ENCODE assay signal across 18 cellular contexts in the genomic region with DNA sequence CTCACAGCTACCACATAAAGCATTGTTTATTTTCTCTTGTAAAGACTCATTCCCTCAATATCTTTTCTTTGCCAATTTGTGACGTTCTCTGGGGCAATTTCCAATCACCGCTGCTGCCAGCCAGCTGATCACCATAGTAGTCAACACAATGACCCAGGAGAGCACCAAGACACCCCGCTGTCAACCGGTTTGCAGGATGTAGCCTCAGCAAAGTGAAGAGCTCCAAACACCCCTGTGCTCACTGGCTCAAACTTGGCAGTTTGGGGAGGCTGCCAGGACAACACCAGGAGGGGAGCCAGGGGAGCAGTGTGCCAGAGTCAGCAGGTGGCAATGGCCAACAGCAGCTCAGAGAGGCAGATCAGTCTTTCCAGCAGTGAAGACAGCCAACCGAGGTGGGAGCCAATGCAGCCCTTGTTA.
DNase-seq lines count a peak whose midpoint lies in the region; ATAC-seq and TF ChIP-seq lines count a peak whose summit lies in the region.
"Had no signal": no experiment of that assay in that cellular context is flagged by ENCODE, and none has a peak within 500 bp of the region (broad histone marks: within the 10 kb centered on the region; RNA-seq: fewer than 3 reads in every experiment).

No MANE protein-coding gene starts in this region.

- H3K36me3 Mint-ChIP-seq in endothelial cell (ENCODE audit: low read depth, unreplicated experiment) = no peaks in the 10 kb centered on the region
- H3K36me3 Mint-ChIP-seq: IgD-negative memory B cell; naive thymus-derived CD8-positive, alpha-beta T cell; type B pancreatic cell had no signal

- H3K9me3 Mint-ChIP-seq in endothelial cell (ENCODE audit: unreplicated experiment) = no peaks in the 10 kb centered on the region
- H3K9me3 Mint-ChIP-seq: activated naive CD8-positive, alpha-beta T cell treated with anti-CD3 and anti-CD28 coated beads, Interleukin-2, amount 50 U/mL, for 24 hours; IgD-negative memory B cell; naive thymus-derived CD8-positive, alpha-beta T cell; type B pancreatic cell had no signal

- no peak for TF ChIP-seq CTCF in endothelial cell (IDR thresholded peaks at IDR 0.05; ENCODE audit: unreplicated experiment)

- ATAC-seq in HG03045 (IDR thresholded peaks at IDR 0.05; ENCODE audit: unreplicated experiment) = no peak
- ATAC-seq in HG03280 (IDR thresholded peaks at IDR 0.05; ENCODE audit: unreplicated experiment) = no peak
- ATAC-seq: activated naive CD8-positive, alpha-beta T cell treated with anti-CD3 and anti-CD28 coated beads, Interleukin-2, amount 50 U/mL, for 24 hours; activated T-cell treated with anti-CD3 and anti-CD28 coated beads, Interleukin-2, amount 50 U/mL, for 72 hours; naive thymus-derived CD8-positive, alpha-beta T cell had no signal

- peaks cover 13% of the 10 kb centered on the region for H3K4me1 Mint-ChIP-seq in endothelial cell (ENCODE audit: unreplicated experiment)

- peaks cover 2% of the 10 kb centered on the region for H3K27me3 Mint-ChIP-seq in endothelial cell (ENCODE audit: unreplicated experiment)
- H3K27me3 Mint-ChIP-seq: naive thymus-derived CD8-positive, alpha-beta T cell had no signal

- H3K27ac Mint-ChIP-seq in endothelial cell (ENCODE audit: unreplicated experiment) = no peak overlapping the region
- H3K27ac Mint-ChIP-seq: activated naive CD8-positive, alpha-beta T cell treated with anti-CD3 and anti-CD28 coated beads, Interleukin-2, amount 50 U/mL, for 24 hours; activated T-cell treated with anti-CD3 and anti-CD28 coated beads, Interleukin-2, amount 50 U/mL, for 72 hours; IgD-negative memory B cell; naive thymus-derived CD8-positive, alpha-beta T cell; type B pancreatic cell had no signal

- no peak overlapping the region for H3K4me3 Mint-ChIP-seq in endothelial cell (ENCODE audit: unreplicated experiment)
- H3K4me3 Mint-ChIP-seq: activated naive CD8-positive, alpha-beta T cell treated with anti-CD3 and anti-CD28 coated beads, Interleukin-2, amount 50 U/mL, for 24 hours; activated T-cell treated with anti-CD3 and anti-CD28 coated beads, Interleukin-2, amount 50 U/mL, for 72 hours; IgD-negative memory B cell; naive thymus-derived CD8-positive, alpha-beta T cell; type B pancreatic cell had no signal

- DNase-seq in COR-L47 (lab: John Stamatoyannopoulos, UW) = peak; percentile 79
- DNase-seq in NCI-H146 (lab: John Stamatoyannopoulos, UW) = peak; percentile 59
- DNase-seq in fibroblast of gingiva (ENCODE audit: low read depth) = peak; percentile 35
- DNase-seq in nucleus accumbens (lab: John Stamatoyannopoulos, UW) = peak in 33 of 56 donors; percentile 1 to 55 (median 11)
- no peak for DNase-seq in endothelial cell (ENCODE audit: low spot score)
- DNase-seq in SIG-M5 (lab: John Stamatoyannopoulos, UW) = no peak
- DNase-seq: activated CD4-positive, alpha-beta T cell treated with anti-CD3 and anti-CD28 coated beads, Interleukin-2, amount 50 U/mL, for 48 hours; activated naive CD8-positive, alpha-beta T cell treated with anti-CD3 and anti-CD28 coated beads, Interleukin-2, amount 50 U/mL, for 24 hours; activated T-cell treated with anti-CD3 and anti-CD28 coated beads, Interleukin-2, amount 50 U/mL, for 72 hours; colonic mucosa; naive thymus-derived CD8-positive, alpha-beta T cell; NCI-H1105 treated with DMSO at 0.1 percent for 48 hours; sigmoid colon; stimulated activated CD4-positive, alpha-beta T cell treated with anti-CD3 and anti-CD28 coated beads, Interleukin-4, amount 100 ng/mL, for 1 hour had no signal

Comparison
In these comparisons a context has a peak if more than half of its experiments do, and no peak if none do; other contexts are left out.
1. DNase-seq: peak in COR-L47 (single experiment), NCI-H146 (single experiment), fibroblast of gingiva (single experiment) and nucleus accumbens (33 of 56); none in endothelial cell (single experiment) and SIG-M5 (single experiment).